In genomic region chr1:180588121-180588520, GRCh38 we compare ENCODE assay signal across 22 cellular contexts. TPM values are rescaled to one million over a fixed set of nuclear protein-coding genes. Genes with fewer than 3 reads are reported as not detected.
DNase-seq lines count a peak whose midpoint lies in the region; ATAC-seq, FAIRE-seq and TF ChIP-seq lines count a peak whose summit lies in the region.
"Had no signal": no experiment of that assay in that cellular context is flagged by ENCODE, and none has a peak within 500 bp of the region (broad histone marks: within the 10 kb centered on the region; RNA-seq: fewer than 3 reads in every experiment).

No MANE protein-coding gene starts in this region.

- ATAC-seq in HCT116 (no peak), K562 (no peak), HG02623 (IDR thresholded peaks at IDR 0.05; ENCODE audit: unreplicated experiment) (no peak), right cardiac atrium (no peak)

- no peaks in the 10 kb centered on the region for H3K9me2 ChIP-seq in HCT116 (ENCODE audit: insufficient read depth)

- TF ChIP-seq POLR2A in HCT116 (IDR thresholded peaks at IDR 0.05; ENCODE audit: borderline replicate concordance, extremely low read depth, insufficient read depth, insufficient read length) (no peak), K562 (conservative IDR thresholded peaks at IDR 0.05) (no peak)

- no peaks in the 10 kb centered on the region for H3K27me3 ChIP-seq in HCT116 (ENCODE audit: insufficient read depth, low read length)
- H3K27me3 ChIP-seq in K562 (ENCODE audit: control insufficient read depth in 2 of 2, insufficient read depth in 2 of 2, low read length in 2 of 2): no peaks in the 10 kb centered on the region
- no peaks in the 10 kb centered on the region for H3K27me3 ChIP-seq in right cardiac atrium (ENCODE audit: control insufficient read depth, insufficient read depth)

- H3K4me1 ChIP-seq in HCT116 (ENCODE audit: control insufficient read depth in 1 of 2, insufficient read depth in 2 of 2, low read length in 2 of 2) (peaks cover 0 to 3% of the 10 kb centered on the region in 2 experiments; a peak in 1 of 4 replicates), HEK293 (ENCODE audit: control insufficient read depth, insufficient read depth, low read length) (no peaks in the 10 kb centered on the region), K562 (replicated peaks in 1 of 2; ENCODE audit: control insufficient read depth in 2 of 2, insufficient read depth in 2 of 2, low read length in 2 of 2) (peaks cover 17 to 24% of the 10 kb centered on the region in 2 experiments), right cardiac atrium (ENCODE audit: control insufficient read depth, insufficient read depth, low read length) (no peaks in the 10 kb centered on the region)

- CTCF ChIA-PET in HCT116 (lab: Charles Lee) (no interaction called here), HEK293 (lab: Yijun Ruan, JAX) (interaction anchor here (0.6 to 1.5 kb wide), 2 partner anchors 8 to 20 kb away, joined by 3 to 4 read pairs; no protein-coding TSS in a partner anchor), K562 (lab: Yijun Ruan, JAX; ENCODE audit: low intra/inter-chr PET ratio) (no interaction called here)

- no peak for FAIRE-seq in K562 (lab: Jason Lieb, UNC)
- FAIRE-seq: GM12891, GM18507, H1 had no signal

- POLR2A ChIA-PET in HCT116 (lab: Charles Lee) (no interaction called here), HEK293 (lab: Yijun Ruan, JAX) (no interaction called here), K562 (lab: Yijun Ruan, JAX) (no interaction called here)

- H2AFZ ChIP-seq in HCT116 (ENCODE audit: low read depth, low read length, poor library complexity, severe bottlenecking) (no peak overlapping the region), K562 (ENCODE audit: low read depth, low read length) (no peak overlapping the region)

- in situ Hi-C loops in K562 (cut with MboI): no loop called here

- H4K20me1 ChIP-seq in HCT116 (ENCODE audit: insufficient read depth) (no peaks in the 10 kb centered on the region), K562 (replicated peaks; ENCODE audit: control insufficient read depth, insufficient read depth, low read length) (no peaks in the 10 kb centered on the region)

- intact Hi-C loops in HCT116 (cut with micrococcal nuclease): no loop called here
- intact Hi-C loops in K562 (cut with micrococcal nuclease): no loop called here
- intact Hi-C loops in right cardiac atrium (cut with DNase I): no loop called here

- TF ChIP-seq CTCF in HCT116 (IDR thresholded peaks at IDR 0.05 in 2 of 3, conservative IDR thresholded peaks at IDR 0.05 in 1 of 3; ENCODE audit: borderline replicate concordance in 1 of 3, insufficient read depth in 1 of 3, low read depth in 2 of 3, low read length in 2 of 3) (no peak), HEK293 (tag by site-specific recombination; IDR thresholded peaks at IDR 0.05) (no peak), K562 (IDR thresholded peaks at IDR 0.05 in 2 of 3, conservative IDR thresholded peaks at IDR 0.05 in 1 of 3; ENCODE audit: insufficient read depth in 2 of 3, low read depth in 1 of 3, low read length in 3 of 3) (no peak)

- no peaks in the 10 kb centered on the region for H3K79me2 ChIP-seq in HCT116 (ENCODE audit: insufficient read depth, low read length)
- H3K79me2 ChIP-seq in K562 (ENCODE audit: control insufficient read depth, insufficient read depth, low read length): no peaks in the 10 kb centered on the region

- H3K9me3 ChIP-seq in HCT116 (ENCODE audit: control insufficient read depth in 1 of 2, insufficient read depth in 1 of 2, low read depth in 1 of 2, low read length in 2 of 2): no peaks in the 10 kb centered on the region
- H3K9me3 ChIP-seq in HEK293 (ENCODE audit: control insufficient read depth, insufficient read depth, low read depth, low read length): no peaks in the 10 kb centered on the region
- H3K9me3 ChIP-seq in K562 (replicated peaks; ENCODE audit: control insufficient read depth, insufficient read depth, low read depth, low read length): peaks cover 7% of the 10 kb centered on the region
- H3K9me3 ChIP-seq in right cardiac atrium (ENCODE audit: control insufficient read depth, low read length): no peaks in the 10 kb centered on the region

- H3K4me2 ChIP-seq in HCT116 (ENCODE audit: low read length) (no peak overlapping the region), K562 (ENCODE audit: insufficient read depth, low read length) (no peak overlapping the region)

- 61% methylated on average over 2 of the region's 2 CpGs for WGBS in K562 (ENCODE audit: insufficient coverage, low coverage, missing lambda C conversion rate)
- 74% methylated on average over 2 of the region's 2 CpGs for WGBS in right cardiac atrium

- H3K27ac ChIP-seq in HCT116 (ENCODE audit: low read depth, low read length): no peak overlapping the region
- H3K27ac ChIP-seq in HEK293 (ENCODE audit: extremely low read depth, low read depth, low read length): no peak overlapping the region
- H3K27ac ChIP-seq in K562 (ENCODE audit: extremely low read depth, low read depth, low read length): no peak overlapping the region
- H3K27ac ChIP-seq in right cardiac atrium (ENCODE audit: low read length): no peak overlapping the region

- no peak for DNase-seq in HCT116 (ENCODE audit: low read depth, low spot score)
- DNase-seq in K562 (ENCODE audit: extremely low read depth in 1 of 4, low spot score in 3 of 4): no peak
- DNase-seq in H4 (ENCODE audit: low spot score): no peak
- DNase-seq in right cardiac atrium: no peak
- DNase-seq: C1 segment of cervical spinal cord; Calu3; CD4-positive, alpha-beta memory T cell; COR-L47; DMS53; DMS79 treated with DMSO at 0.1 percent for 48 hours; GF-D8; H9 had no signal

- H3K36me3 ChIP-seq in HCT116 (ENCODE audit: control insufficient read depth in 1 of 2, insufficient read depth in 2 of 2, low read length in 2 of 2) (no peaks in the 10 kb centered on the region), HEK293 (ENCODE audit: control insufficient read depth in 2 of 2, insufficient read depth in 1 of 2, low read length in 2 of 2) (no peaks in the 10 kb centered on the region), K562 (ENCODE audit: control insufficient read depth, insufficient read depth, low read length) (no peaks in the 10 kb centered on the region)

- TF ChIP-seq RAD21 in HCT116 (IDR thresholded peaks at IDR 0.05; ENCODE audit: low read depth): no peak
- TF ChIP-seq RAD21 in K562 (CRISPR knock-in tag; conservative IDR thresholded peaks at IDR 0.05 in 1 of 2, IDR thresholded peaks at IDR 0.05 in 1 of 2): no peak

- no peak for TF ChIP-seq EP300 in K562 (IDR thresholded peaks at IDR 0.05; ENCODE audit: low read length)

- no peaks in the 10 kb centered on the region for H3K9me1 ChIP-seq in K562 (ENCODE audit: control insufficient read depth, insufficient read depth, low read length)

- H3K9ac ChIP-seq in HCT116 (ENCODE audit: low read length) (no peak overlapping the region), K562 (ENCODE audit: insufficient read depth in 1 of 2, low read depth in 2 of 2, low read length in 2 of 2) (no peak overlapping the region)

- RAD21 ChIA-PET in HCT116 (lab: Charles Lee; ENCODE audit: low non-redundant PET in 1 of 2, low total read pairs in 2 of 2, uncharacterized antibody in 2 of 2, unreplicated experiment in 2 of 2): no interaction called here

- BruUV-seq in HCT116 (replicated peaks; lab: Mats Ljungman, UMichigan) (no TSS peak), K562 (replicated peaks; lab: Mats Ljungman, UMichigan) (no TSS peak)

- H3K4me3 ChIP-seq in HCT116 (replicated peaks in 1 of 2; ENCODE audit: low read depth in 1 of 2, low read length in 2 of 2): no peak overlapping the region
- H3K4me3 ChIP-seq in HEK293 (ENCODE audit: low read depth, low read length): no peak overlapping the region
- H3K4me3 ChIP-seq in K562: no peak overlapping the region
- H3K4me3 ChIP-seq in right cardiac atrium (ENCODE audit: low read length): no peak overlapping the region

RNA-seq across cellular contexts. Expression of gene OVAAL, which starts 29.4 kb away (rescaled TPM):
- not detected for total RNA-seq in HCT116 (2021; ENCODE audit: unreplicated experiment)
- polyA plus RNA-seq in HCT116 (2012): not detected in 2 replicates
- total RNA-seq in K562 (2011; cell fraction: chromatin; rRNA removed; ENCODE audit: low replicate concordance): not detected in 2 replicates
- not detected in 2 replicates for total RNA-seq in K562 (2011; cell fraction: nucleolus; rRNA removed)
- not detected in 2 replicates for total RNA-seq in K562 (2011; cell fraction: nucleoplasm; rRNA removed)
- 0.18 TPM in 1 of 2 replicates, not detected in the other for total RNA-seq in K562 (2014; rRNA removed)
- total RNA-seq in K562 (2014; rRNA removed; fragmentation: Illumina TruSeq; extraction: Trizol): 0.07 and 0.16 TPM in 2 replicates
- not detected in 2 replicates for total RNA-seq in K562 (2015; rRNA removed; fragmentation: Illumina TruSeq; extraction: Trizol)
- not detected in 2 replicates for total RNA-seq in K562 (2021)
- polyA plus RNA-seq in K562 (2011; rRNA removed): 0.04 and 0.08 TPM in 2 replicates
- 0.09 TPM in 1 of 2 replicates, not detected in the other for polyA plus RNA-seq in K562 (2011; cell fraction: cytosol; rRNA removed)
- polyA plus RNA-seq in K562 (2011; cell fraction: nucleus; rRNA removed): not detected in 2 replicates
- 0.06 TPM in 1 of 2 replicates, not detected in the other for polyA plus RNA-seq in K562 (2012)
- 0.14 and 0.18 TPM in 2 replicates for polyA plus RNA-seq in K562 (2014; fragmentation: Illumina TruSeq; extraction: Trizol)
- polyA plus RNA-seq in K562 (2014; fragmentation: Nextera tagmentation; extraction: Ambion mirVana): under 1 TPM in 1 of 2 experiments, not detected in 1; 0.04 TPM
- polyA plus RNA-seq in K562 (2014; rRNA removed): 0.18 TPM in 1 of 2 replicates, not detected in the other
- not detected in 2 replicates for polyA minus RNA-seq in K562 (2011; rRNA and poly(A)+ RNA removed)
- polyA minus RNA-seq in K562 (2011; cell fraction: cytosol; rRNA and poly(A)+ RNA removed): not detected in 2 replicates
- polyA minus RNA-seq in K562 (2011; cell fraction: nucleus; rRNA and poly(A)+ RNA removed): not detected in 2 replicates
- not detected in 2 replicates for total RNA-seq in H4 (2014; rRNA removed; shearing (Covaris generic))
- under 1 TPM; 0.39 to 0.69 (median 0.43) TPM for total RNA-seq in right cardiac atrium
- 1.7 TPM for polyA plus RNA-seq in right cardiac atrium
- total RNA-seq: A172; A673; Calu3; CD4-positive, alpha-beta memory T cell; Daoy; G401; H1; H9 had no signal
- polyA plus RNA-seq: BJ; CD4-positive, alpha-beta memory T cell; H1 had no signal

RNA-seq across cellular contexts. Expression of gene XPR1, which starts 43.7 kb away (rescaled TPM):
- total RNA-seq in HCT116 (2021; ENCODE audit: unreplicated experiment) (19.9 TPM), K562 (2014; rRNA removed) (24.2 and 32.0 TPM in 2 replicates), K562 (2014; rRNA removed; fragmentation: Illumina TruSeq; extraction: Trizol) (39.8 and 49.1 TPM in 2 replicates), K562 (2015; rRNA removed; fragmentation: Illumina TruSeq; extraction: Trizol) (39.1 and 43.0 TPM in 2 replicates), K562 (2021) (36.9 and 38.6 TPM in 2 replicates), right cardiac atrium (10 to 100 TPM; 22.9 to 33.4 (median 31.5) TPM)
- polyA plus RNA-seq in HCT116 (2012): 6.9 and 9.3 TPM in 2 replicates
- total RNA-seq in K562 (2011; cell fraction: chromatin; rRNA removed; ENCODE audit: low replicate concordance): 97.5 and 111 TPM in 2 replicates
- total RNA-seq in K562 (2011; cell fraction: nucleolus; rRNA removed): 52.4 and 62.2 TPM in 2 replicates
- total RNA-seq in K562 (2011; cell fraction: nucleoplasm; rRNA removed): 116 and 133 TPM in 2 replicates
- polyA plus RNA-seq in K562 (2011; rRNA removed) (49.8 and 66.2 TPM in 2 replicates), K562 (2014; fragmentation: Illumina TruSeq; extraction: Trizol) (38.1 and 41.2 TPM in 2 replicates), K562 (2014; fragmentation: Nextera tagmentation; extraction: Ambion mirVana) (1 to 10 TPM; 3.0 to 4.7 TPM), K562 (2014; rRNA removed) (25.8 and 27.8 TPM in 2 replicates), right cardiac atrium (10.7 TPM)
- polyA plus RNA-seq in K562 (2011; cell fraction: cytosol; rRNA removed): 23.6 and 44.4 TPM in 2 replicates
- polyA plus RNA-seq in K562 (2011; cell fraction: nucleus; rRNA removed): 23.0 and 26.5 TPM in 2 replicates
- polyA plus RNA-seq in K562 (2012): 25.8 and 29.0 TPM in 2 replicates
- 97.0 and 108 TPM in 2 replicates for polyA minus RNA-seq in K562 (2011; rRNA and poly(A)+ RNA removed)
- 37.2 and 52.1 TPM in 2 replicates for polyA minus RNA-seq in K562 (2011; cell fraction: cytosol; rRNA and poly(A)+ RNA removed)
- polyA minus RNA-seq in K562 (2011; cell fraction: nucleus; rRNA and poly(A)+ RNA removed): 21.0 and 34.7 TPM in 2 replicates
- total RNA-seq in H4 (2014; rRNA removed; shearing (Covaris generic)): 16.9 and 23.5 TPM in 2 replicates
